ENCODE assay signal across 1 cellular context in genomic region chr1:45011837-45012638, GRCh38.
A peak's percentile ranks its signal among the peaks of the same experiment; 100 is the strongest.
TF ChIP-seq lines count a peak whose summit lies in the region.

UROD (plus strand) TSS chr1:45012254; CDS start chr1:45012266, 12 bp downstream.

TF ChIP-seq in GM12878, 131 proteins besides CTCF, POLR2A, EP300 and RAD21 (continued from another document and continues in another):
- TF ChIP-seq PML (IDR thresholded peaks at IDR 0.05; ENCODE audit: low read length) = no peak; the same call in 1 of the 2 replicates
- no peak for TF ChIP-seq FOXK2 (IDR thresholded peaks at IDR 0.05)
- no peak for TF ChIP-seq ASH2L (IDR thresholded peaks at IDR 0.05; ENCODE audit: borderline replicate concordance, low read depth)
- TF ChIP-seq E2F8 (IDR thresholded peaks at IDR 0.05; ENCODE audit: low read depth, partially characterized antibody) = no peak
- TF ChIP-seq HCFC1 (IDR thresholded peaks at IDR 0.05; ENCODE audit: low read length) = peak; percentile 81
- no peak for TF ChIP-seq JUNB (IDR thresholded peaks at IDR 0.05)
- no peak for TF ChIP-seq KDM1A (IDR thresholded peaks at IDR 0.05; ENCODE audit: borderline replicate concordance)
- no peak for TF ChIP-seq NR2F1 (conservative IDR thresholded peaks at IDR 0.05)
- no peak for TF ChIP-seq CBX3 (IDR thresholded peaks at IDR 0.05; ENCODE audit: borderline replicate concordance, low read depth)
- TF ChIP-seq CEBPZ (IDR thresholded peaks at IDR 0.05; ENCODE audit: low read depth, low read length) = no peak
- no peak for TF ChIP-seq SMAD1 (IDR thresholded peaks at IDR 0.05; ENCODE audit: low read depth, partially characterized antibody)
- peak; percentile 71; the same call in 1 of the 2 replicates for TF ChIP-seq MAX (IDR thresholded peaks at IDR 0.05; ENCODE audit: low read depth, low read length)
- peak; percentile 93 for TF ChIP-seq NKRF (conservative IDR thresholded peaks at IDR 0.05)
- TF ChIP-seq HDAC2 (IDR thresholded peaks at IDR 0.05) = no peak
- peak; percentile 65; the same call in 1 of the 2 replicates for TF ChIP-seq TAF1 (IDR thresholded peaks at IDR 0.05; ENCODE audit: borderline replicate concordance, low read depth, low read length)
- TF ChIP-seq RAD51 (IDR thresholded peaks at IDR 0.05) = peak; percentile 94
- TF ChIP-seq LARP7 (IDR thresholded peaks at IDR 0.05) = 0 out of 2 replicates have a peak, but pooled peaks have one; percentile 34
- no peak for TF ChIP-seq BCL3 (IDR thresholded peaks at IDR 0.05; ENCODE audit: borderline replicate concordance, insufficient read depth, low read depth, low read length, poor library complexity, severe bottlenecking)
- TF ChIP-seq ZNF622 (IDR thresholded peaks at IDR 0.05) = no peak
- TF ChIP-seq CHD4 (IDR thresholded peaks at IDR 0.05) = no peak
- TF ChIP-seq CBX5 (IDR thresholded peaks at IDR 0.05; ENCODE audit: low read depth) = no peak
- peak; percentile 73 for TF ChIP-seq IKZF1 (conservative IDR thresholded peaks at IDR 0.05)
- no peak for TF ChIP-seq CUX1 (IDR thresholded peaks at IDR 0.05; ENCODE audit: insufficient replicate concordance, low read depth, low read length)
- no peak for TF ChIP-seq MEF2B (IDR thresholded peaks at IDR 0.05; ENCODE audit: partially characterized antibody, poor library complexity, severe bottlenecking)
- TF ChIP-seq WRNIP1 (IDR thresholded peaks at IDR 0.05; ENCODE audit: borderline replicate concordance, low read depth, low read length) = peak; percentile 71; the same call in 1 of the 2 replicates
- no peak for TF ChIP-seq EZH2 (IDR thresholded peaks at IDR 0.05; ENCODE audit: borderline replicate concordance, control insufficient read depth, low read depth, low read length)
- no peak for TF ChIP-seq ATF2 (IDR thresholded peaks at IDR 0.05; ENCODE audit: low read length)
- no peak for TF ChIP-seq CEBPB (IDR thresholded peaks at IDR 0.05; ENCODE audit: borderline replicate concordance in 1 of 2, low read depth in 2 of 2, low read length in 2 of 2)
- no peak for TF ChIP-seq ZBTB33 (IDR thresholded peaks at IDR 0.05)
- TF ChIP-seq PAX5 (IDR thresholded peaks at IDR 0.05; ENCODE audit: borderline replicate concordance, low read depth, low read length) = no peak
- TF ChIP-seq NRF1 (conservative IDR thresholded peaks at IDR 0.05; ENCODE audit: low read depth, low read length) = no peak
- TF ChIP-seq POLR2AphosphoS5 (IDR thresholded peaks at IDR 0.05; ENCODE audit: low read length) = peak; percentile 91
- TF ChIP-seq ZSCAN29 (IDR thresholded peaks at IDR 0.05) = 0 out of 2 replicates have a peak, but pooled peaks have one; percentile 4
- TF ChIP-seq ZBTB40 (IDR thresholded peaks at IDR 0.05; ENCODE audit: borderline replicate concordance) = peak; percentile 78; the same call in 1 of the 2 replicates
